28 cellular contexts compared by ENCODE assay signal in the genomic region with DNA sequence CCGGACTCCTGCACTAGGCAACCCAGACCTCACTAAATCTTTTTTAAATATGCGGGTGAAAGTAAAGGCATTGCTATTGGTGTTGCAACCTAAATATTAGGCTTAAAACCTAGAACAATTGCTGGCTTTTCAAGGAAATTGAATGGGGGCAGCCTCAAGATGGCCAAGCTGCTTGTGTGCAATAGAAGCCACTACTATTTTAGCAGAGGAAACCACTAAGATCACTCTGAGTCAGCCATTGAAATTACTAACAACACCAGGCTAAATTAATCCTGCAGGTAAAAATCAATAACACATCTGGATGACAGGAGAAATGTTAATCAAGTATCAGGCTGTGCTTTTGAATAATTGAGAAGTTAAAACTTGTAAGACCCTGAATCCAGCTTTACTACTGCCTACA.
"Had no signal": no experiment of that assay in that cellular context is flagged by ENCODE, and none has a peak within 500 bp of the region (broad histone marks: within the 10 kb centered on the region; RNA-seq: fewer than 3 reads in every experiment).

No MANE protein-coding gene starts in this region.

- H3K27me3 Mint-ChIP-seq: activated CD4-positive, alpha-beta T cell treated with anti-CD3 and anti-CD28 coated beads, Interleukin-2, amount 10 ng/mL, durations not matched to agents 7 days and 5 days; activated naive CD8-positive, alpha-beta T cell; central memory CD8-positive, alpha-beta T cell had no signal

- ATAC-seq: PC-3 had no signal

- H3K9me3 Mint-ChIP-seq: activated CD4-positive, alpha-beta T cell treated with anti-CD3 and anti-CD28 coated beads, Interleukin-2, amount 10 ng/mL, durations not matched to agents 7 days and 5 days; activated naive CD4-positive, alpha-beta T cell treated with anti-CD3 and anti-CD28 coated beads for 36 hours; activated T-cell treated with anti-CD3 and anti-CD28 coated beads, Interleukin-2, amount 50 U/mL, for 72 hours; activated T-helper 2 cell treated with anti-CD3 and anti-CD28 coated beads, Interferon-gamma antibody, Interleukin-2, Interleukin-4, amounts not matched to agents 10 μg/mL and 5 μg/mL and 100 μg/mL, durations not matched to agents 14 hours and 24 hours and 36 hours; central memory CD8-positive, alpha-beta T cell; T-helper 1 cell treated with Interleukin-12 subunit alpha and Interleukin-12 subunit beta and Interleukin-4 antibody, amounts not matched to agents 30 μg/mL and 1 μg/mL, for 36 hours; T-helper 2 cell treated with Interferon-gamma antibody and Interleukin-4, amounts not matched to agents 5 μg/mL and 100 μg/mL, for 36 hours had no signal

- H3K4me3 Mint-ChIP-seq: activated CD4-positive, alpha-beta T cell treated with anti-CD3 and anti-CD28 coated beads, Interleukin-2, amount 10 ng/mL, durations not matched to agents 7 days and 5 days; activated naive CD4-positive, alpha-beta T cell treated with anti-CD3 and anti-CD28 coated beads for 36 hours; activated naive CD8-positive, alpha-beta T cell; activated T-cell treated with anti-CD3 and anti-CD28 coated beads, Interleukin-2, amount 50 U/mL, for 72 hours; central memory CD8-positive, alpha-beta T cell; T-helper 1 cell treated with Interleukin-12 subunit alpha and Interleukin-12 subunit beta and Interleukin-4 antibody, amounts not matched to agents 30 μg/mL and 1 μg/mL, for 36 hours had no signal

- H3K36me3 Mint-ChIP-seq: activated naive CD8-positive, alpha-beta T cell had no signal

- H3K27ac Mint-ChIP-seq: activated CD4-positive, alpha-beta T cell treated with anti-CD3 and anti-CD28 coated beads, Interleukin-2, amount 10 ng/mL, durations not matched to agents 7 days and 5 days; activated naive CD4-positive, alpha-beta T cell treated with anti-CD3 and anti-CD28 coated beads for 36 hours; activated naive CD8-positive, alpha-beta T cell; activated T-cell treated with anti-CD3 and anti-CD28 coated beads, Interleukin-2, amount 50 U/mL, for 72 hours; T-helper 1 cell treated with Interleukin-12 subunit alpha and Interleukin-12 subunit beta and Interleukin-4 antibody, amounts not matched to agents 30 μg/mL and 1 μg/mL, for 36 hours had no signal

- DNase-seq: activated CD4-positive, alpha-beta T cell treated with anti-CD3 and anti-CD28 coated beads, Interleukin-2, amount 10 ng/mL, durations not matched to agents 7 days and 5 days; activated gamma-delta T cell; activated naive CD4-positive, alpha-beta T cell treated with anti-CD3 and anti-CD28 coated beads for 36 hours; activated T-cell treated with anti-CD3 and anti-CD28 coated beads, Interleukin-2, amount 50 U/mL, for 1 hour; activated T-cell treated with anti-CD3 and anti-CD28 coated beads, Interleukin-2, amount 50 U/mL, for 72 hours; amygdala; colonic mucosa; Karpas-422; NCI-H1092; NCI-H1436 treated with DMSO at 0.1 percent for 48 hours; NCI-H187; NCI-H2029 treated with DMSO at 0.1 percent for 48 hours; NCI-H2107; NCI-H2171; NCI-H510A; NCI-H526; NCI-H748 treated with DMSO at 0.1 percent for 48 hours; NK-92 treated with Interleukin-12 subunit alpha and Interleukin-12 subunit beta, amount 100 ng/mL, for 24 hours; PC-3; Peyer's patch; RPMI8226; SHP77 treated with DMSO at 0.1 percent for 48 hours; SK-N-SH had no signal
